In the genomic region with DNA sequence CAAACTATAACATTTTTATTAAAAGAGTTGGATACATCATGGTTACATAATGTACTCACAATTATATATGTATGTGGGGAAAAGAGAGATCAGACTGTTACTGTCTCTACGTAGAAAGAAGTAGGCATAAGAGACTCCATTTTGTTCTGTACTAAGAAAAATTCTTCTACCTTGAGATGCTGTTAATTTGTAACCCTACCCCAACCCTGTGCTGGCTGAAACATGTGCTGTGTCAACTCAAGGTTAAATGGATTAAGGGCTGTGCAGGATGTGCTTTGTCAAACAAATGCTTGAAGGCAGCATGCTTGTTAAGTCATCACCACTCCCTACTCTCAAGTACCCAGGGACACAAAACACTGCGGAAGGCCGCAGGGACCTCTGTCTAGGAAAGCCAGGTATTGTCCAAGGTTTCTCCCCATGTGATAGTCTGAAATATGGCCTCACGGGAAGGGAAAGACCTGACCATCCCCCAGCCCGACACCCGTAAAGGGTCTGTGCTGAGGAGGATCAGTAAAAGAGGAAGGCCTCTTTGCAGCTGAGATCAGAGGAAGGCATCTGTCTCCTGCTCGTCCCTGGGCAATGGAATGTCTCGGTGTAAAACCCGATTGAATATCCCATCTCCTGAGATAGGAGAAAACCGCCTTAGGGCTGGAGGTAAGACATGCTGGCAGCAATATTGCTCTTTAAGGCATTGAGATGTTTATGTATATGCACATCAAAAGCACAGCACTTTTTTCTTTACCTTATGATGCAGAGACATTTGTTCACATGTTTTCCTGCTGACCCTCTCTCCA, we compare ENCODE assay signal across 1 cellular context.
TF ChIP-seq lines count a peak whose summit lies in the region.

No MANE protein-coding gene starts in this region.

TF ChIP-seq in WTC11, 78 proteins besides CTCF, POLR2A, EP300 and RAD21:
- 0 out of 2 replicates have a peak, but pooled peaks have one; percentile 59 for TF ChIP-seq ZBTB21 (CRISPR knock-in tag; IDR thresholded peaks at IDR 0.05; ENCODE audit: borderline replicate concordance)
